ENCODE assay signal across 1 cellular context in genomic region chr10:97736902-97737769, GRCh38.
TF ChIP-seq lines count a peak whose summit lies in the region.

A gene with protein sequence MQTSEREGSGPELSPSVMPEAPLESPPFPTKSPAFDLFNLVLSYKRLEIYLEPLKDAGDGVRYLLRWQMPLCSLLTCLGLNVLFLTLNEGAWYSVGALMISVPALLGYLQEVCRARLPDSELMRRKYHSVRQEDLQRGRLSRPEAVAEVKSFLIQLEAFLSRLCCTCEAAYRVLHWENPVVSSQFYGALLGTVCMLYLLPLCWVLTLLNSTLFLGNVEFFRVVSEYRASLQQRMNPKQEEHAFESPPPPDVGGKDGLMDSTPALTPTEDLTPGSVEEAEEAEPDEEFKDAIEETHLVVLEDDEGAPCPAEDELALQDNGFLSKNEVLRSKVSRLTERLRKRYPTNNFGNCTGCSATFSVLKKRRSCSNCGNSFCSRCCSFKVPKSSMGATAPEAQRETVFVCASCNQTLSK (plus strand): TSS chr10:97737128. CDS start chr10:97738478, 1,350 bp downstream.

TF ChIP-seq in HepG2, 621 proteins besides CTCF, POLR2A, EP300 and RAD21 (continued from another document and continues in another):
- TF ChIP-seq CSRNP2 (CRISPR knock-in tag; conservative IDR thresholded peaks at IDR 0.05; ENCODE audit: low read depth) (peak; percentile 84; the same call in 1 of the 2 replicates), ZBTB42 (CRISPR knock-in tag; IDR thresholded peaks at IDR 0.05) (peak; percentile 94), HDAC6 (IDR thresholded peaks at IDR 0.05; ENCODE audit: low read depth, low read length) (no peak), GABPA (IDR thresholded peaks at IDR 0.05; ENCODE audit: low read depth, low read length) (0 out of 2 replicates have a peak, but pooled peaks have one; percentile 35), GABPA (CRISPR knock-in tag; IDR thresholded peaks at IDR 0.05; ENCODE audit: low read depth) (peak; percentile 64), YEATS4 (CRISPR knock-in tag; IDR thresholded peaks at IDR 0.05; ENCODE audit: borderline replicate concordance) (peak; percentile 86), ZSCAN29 (CRISPR knock-in tag; conservative IDR thresholded peaks at IDR 0.05) (peak; percentile 83), CBFB (CRISPR knock-in tag; IDR thresholded peaks at IDR 0.05) (peak; percentile 76; the same call in 1 of the 2 replicates), ZNF274 (CRISPR knock-in tag; IDR thresholded peaks at IDR 0.05) (peak; percentile 99), ZNF317 (CRISPR knock-in tag; IDR thresholded peaks at IDR 0.05) (peak; percentile 92), ZNF136 (CRISPR knock-in tag; IDR thresholded peaks at IDR 0.05; ENCODE audit: low read depth) (peak; percentile 87; the same call in 1 of the 2 replicates), RAD51 (IDR thresholded peaks at IDR 0.05; ENCODE audit: borderline replicate concordance) (no peak), ZNF501 (CRISPR knock-in tag; IDR thresholded peaks at IDR 0.05) (peak; percentile 86), PHB2 (IDR thresholded peaks at IDR 0.05; ENCODE audit: partially characterized antibody) (no peak), KDM5A (IDR thresholded peaks at IDR 0.05; ENCODE audit: borderline replicate concordance, low read length) (peak; percentile 69; the same call in 1 of the 2 replicates), ZSCAN30 (CRISPR knock-in tag; IDR thresholded peaks at IDR 0.05) (peak; percentile 94; the same call in 1 of the 2 replicates), HINFP (CRISPR knock-in tag; IDR thresholded peaks at IDR 0.05; ENCODE audit: low read depth) (peak; percentile 90; the same call in 1 of the 2 replicates), ATAD3A (CRISPR knock-in tag; IDR thresholded peaks at IDR 0.05) (no peak), SP4 (CRISPR knock-in tag; IDR thresholded peaks at IDR 0.05) (peak; percentile 84), GATA4 (IDR thresholded peaks at IDR 0.05; ENCODE audit: borderline replicate concordance, low read depth) (peak; percentile 57; the same call in 1 of the 2 replicates), DBP (CRISPR knock-in tag; IDR thresholded peaks at IDR 0.05; ENCODE audit: not compliant biosample characterization) (peak; percentile 95), ZNF747 (CRISPR knock-in tag; IDR thresholded peaks at IDR 0.05; ENCODE audit: borderline replicate concordance) (peak; percentile 43; the same call in 1 of the 2 replicates), RELA (CRISPR knock-in tag; IDR thresholded peaks at IDR 0.05) (no peak; the same call in 1 of the 2 replicates), ZNF773 (CRISPR knock-in tag; IDR thresholded peaks at IDR 0.05; ENCODE audit: borderline replicate concordance) (peak; percentile 97), IKZF4 (CRISPR knock-in tag; IDR thresholded peaks at IDR 0.05; ENCODE audit: borderline replicate concordance, low read depth, not compliant biosample characterization) (peak; percentile 99), PAF1 (CRISPR knock-in tag; IDR thresholded peaks at IDR 0.05) (no peak), KDM6A (CRISPR knock-in tag; IDR thresholded peaks at IDR 0.05; ENCODE audit: low read depth) (0 out of 2 replicates have a peak, but pooled peaks have one; percentile 19), ZNF256 (CRISPR knock-in tag; conservative IDR thresholded peaks at IDR 0.05) (peak; percentile 99), EEA1 (CRISPR knock-in tag; IDR thresholded peaks at IDR 0.05; ENCODE audit: borderline replicate concordance) (peak; percentile 86; the same call in 1 of the 2 replicates), ZNF777 (CRISPR knock-in tag; IDR thresholded peaks at IDR 0.05) (peak; percentile 74), MIXL1 (CRISPR knock-in tag; IDR thresholded peaks at IDR 0.05) (peak; percentile 93), ZKSCAN8 (CRISPR knock-in tag; IDR thresholded peaks at IDR 0.05; ENCODE audit: borderline replicate concordance) (peak; percentile 48; the same call in 1 of the 2 replicates), ZNF460 (CRISPR knock-in tag; IDR thresholded peaks at IDR 0.05; ENCODE audit: borderline replicate concordance) (no peak), ZBTB8A (CRISPR knock-in tag; IDR thresholded peaks at IDR 0.05; ENCODE audit: borderline replicate concordance, low read depth) (peak; percentile 90; the same call in 1 of the 2 replicates), ZNF276 (CRISPR knock-in tag; IDR thresholded peaks at IDR 0.05; ENCODE audit: low read depth) (peak; percentile 98), ZBTB38 (CRISPR knock-in tag; IDR thresholded peaks at IDR 0.05) (peak; percentile 94), KDM2A (CRISPR knock-in tag; IDR thresholded peaks at IDR 0.05; ENCODE audit: borderline replicate concordance, low read depth) (peak; percentile 81; the same call in 1 of the 2 replicates), ERF (CRISPR knock-in tag; IDR thresholded peaks at IDR 0.05) (peak; percentile 95), PTBP1 (IDR thresholded peaks at IDR 0.05; ENCODE audit: low read depth, low read length, poor library complexity, severe bottlenecking) (no peak), ZNF296 (CRISPR knock-in tag; conservative IDR thresholded peaks at IDR 0.05) (no peak; the same call in none of the 2 replicates), STAG1 (CRISPR knock-in tag; IDR thresholded peaks at IDR 0.05) (no peak), MZF1 (CRISPR knock-in tag; IDR thresholded peaks at IDR 0.05; ENCODE audit: borderline replicate concordance) (0 out of 2 replicates have a peak, but pooled peaks have one; percentile 66), ZMYM4 (CRISPR knock-in tag; IDR thresholded peaks at IDR 0.05) (peak; percentile 93), ARNT2 (CRISPR knock-in tag; IDR thresholded peaks at IDR 0.05; ENCODE audit: low read depth) (peak; percentile 98), ETV6 (CRISPR knock-in tag; conservative IDR thresholded peaks at IDR 0.05) (peak; percentile 91; the same call in 1 of the 2 replicates), JUND (CRISPR knock-in tag; IDR thresholded peaks at IDR 0.05) (peak; percentile 82; the same call in 1 of the 2 replicates), TOPORS (CRISPR knock-in tag; IDR thresholded peaks at IDR 0.05) (peak; percentile 99), ASH2L (IDR thresholded peaks at IDR 0.05; ENCODE audit: insufficient read length, low read depth, low read length) (peak; percentile 80), CENPX (CRISPR knock-in tag; IDR thresholded peaks at IDR 0.05) (no peak), MTA1 (CRISPR knock-in tag; IDR thresholded peaks at IDR 0.05; ENCODE audit: borderline replicate concordance) (no peak; the same call in 1 of the 2 replicates), NR2C2 (CRISPR knock-in tag; IDR thresholded peaks at IDR 0.05; ENCODE audit: borderline replicate concordance) (peak; percentile 75), ZMAT3 (CRISPR knock-in tag; conservative IDR thresholded peaks at IDR 0.05) (peak; percentile 94)
- TF ChIP-seq, protein P1, sequence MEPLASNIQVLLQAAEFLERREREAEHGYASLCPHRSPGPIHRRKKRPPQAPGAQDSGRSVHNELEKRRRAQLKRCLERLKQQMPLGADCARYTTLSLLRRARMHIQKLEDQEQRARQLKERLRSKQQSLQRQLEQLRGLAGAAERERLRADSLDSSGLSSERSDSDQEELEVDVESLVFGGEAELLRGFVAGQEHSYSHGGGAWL (CRISPR knock-in tag; IDR thresholded peaks at IDR 0.05) = peak; percentile 99
- TF ChIP-seq, protein P2, sequence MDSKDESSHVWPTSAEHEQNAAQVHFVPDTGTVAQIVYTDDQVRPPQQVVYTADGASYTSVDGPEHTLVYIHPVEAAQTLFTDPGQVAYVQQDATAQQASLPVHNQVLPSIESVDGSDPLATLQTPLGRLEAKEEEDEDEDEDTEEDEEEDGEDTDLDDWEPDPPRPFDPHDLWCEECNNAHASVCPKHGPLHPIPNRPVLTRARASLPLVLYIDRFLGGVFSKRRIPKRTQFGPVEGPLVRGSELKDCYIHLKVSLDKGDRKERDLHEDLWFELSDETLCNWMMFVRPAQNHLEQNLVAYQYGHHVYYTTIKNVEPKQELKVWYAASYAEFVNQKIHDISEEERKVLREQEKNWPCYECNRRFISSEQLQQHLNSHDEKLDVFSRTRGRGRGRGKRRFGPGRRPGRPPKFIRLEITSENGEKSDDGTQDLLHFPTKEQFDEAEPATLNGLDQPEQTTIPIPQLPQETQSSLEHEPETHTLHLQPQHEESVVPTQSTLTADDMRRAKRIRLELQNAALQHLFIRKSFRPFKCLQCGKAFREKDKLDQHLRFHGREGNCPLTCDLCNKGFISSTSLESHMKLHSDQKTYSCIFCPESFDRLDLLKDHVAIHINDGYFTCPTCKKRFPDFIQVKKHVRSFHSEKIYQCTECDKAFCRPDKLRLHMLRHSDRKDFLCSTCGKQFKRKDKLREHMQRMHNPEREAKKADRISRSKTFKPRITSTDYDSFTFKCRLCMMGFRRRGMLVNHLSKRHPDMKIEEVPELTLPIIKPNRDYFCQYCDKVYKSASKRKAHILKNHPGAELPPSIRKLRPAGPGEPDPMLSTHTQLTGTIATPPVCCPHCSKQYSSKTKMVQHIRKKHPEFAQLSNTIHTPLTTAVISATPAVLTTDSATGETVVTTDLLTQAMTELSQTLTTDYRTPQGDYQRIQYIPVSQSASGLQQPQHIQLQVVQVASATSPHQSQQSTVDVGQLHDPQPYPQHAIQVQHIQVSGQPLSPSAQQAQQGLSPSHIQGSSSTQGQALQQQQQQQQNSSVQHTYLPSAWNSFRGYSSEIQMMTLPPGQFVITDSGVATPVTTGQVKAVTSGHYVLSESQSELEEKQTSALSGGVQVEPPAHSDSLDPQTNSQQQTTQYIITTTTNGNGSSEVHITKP (CRISPR knock-in tag; IDR thresholded peaks at IDR 0.05; ENCODE audit: low read depth) = peak; percentile 70; the same call in 1 of the 2 replicates
- TF ChIP-seq, protein P3, sequence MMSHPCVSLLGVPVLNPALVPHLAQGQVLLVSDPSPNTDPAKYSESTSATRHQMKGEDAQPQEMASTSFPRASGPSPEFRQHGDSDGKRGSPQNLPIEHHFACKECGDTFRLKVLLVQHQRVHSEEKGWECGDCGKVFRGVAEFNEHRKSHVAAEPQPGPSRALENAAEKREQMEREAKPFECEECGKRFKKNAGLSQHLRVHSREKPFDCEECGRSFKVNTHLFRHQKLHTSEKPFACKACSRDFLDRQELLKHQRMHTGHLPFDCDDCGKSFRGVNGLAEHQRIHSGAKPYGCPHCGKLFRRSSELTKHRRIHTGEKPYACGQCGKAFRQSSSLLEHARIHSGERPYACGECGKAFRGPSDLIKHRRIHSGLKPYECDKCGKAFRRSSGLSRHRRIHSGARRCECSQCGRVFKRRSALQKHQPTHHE (CRISPR knock-in tag; IDR thresholded peaks at IDR 0.05; ENCODE audit: borderline replicate concordance) = peak; percentile 91; the same call in 1 of the 2 replicates
- TF ChIP-seq, protein P4, sequence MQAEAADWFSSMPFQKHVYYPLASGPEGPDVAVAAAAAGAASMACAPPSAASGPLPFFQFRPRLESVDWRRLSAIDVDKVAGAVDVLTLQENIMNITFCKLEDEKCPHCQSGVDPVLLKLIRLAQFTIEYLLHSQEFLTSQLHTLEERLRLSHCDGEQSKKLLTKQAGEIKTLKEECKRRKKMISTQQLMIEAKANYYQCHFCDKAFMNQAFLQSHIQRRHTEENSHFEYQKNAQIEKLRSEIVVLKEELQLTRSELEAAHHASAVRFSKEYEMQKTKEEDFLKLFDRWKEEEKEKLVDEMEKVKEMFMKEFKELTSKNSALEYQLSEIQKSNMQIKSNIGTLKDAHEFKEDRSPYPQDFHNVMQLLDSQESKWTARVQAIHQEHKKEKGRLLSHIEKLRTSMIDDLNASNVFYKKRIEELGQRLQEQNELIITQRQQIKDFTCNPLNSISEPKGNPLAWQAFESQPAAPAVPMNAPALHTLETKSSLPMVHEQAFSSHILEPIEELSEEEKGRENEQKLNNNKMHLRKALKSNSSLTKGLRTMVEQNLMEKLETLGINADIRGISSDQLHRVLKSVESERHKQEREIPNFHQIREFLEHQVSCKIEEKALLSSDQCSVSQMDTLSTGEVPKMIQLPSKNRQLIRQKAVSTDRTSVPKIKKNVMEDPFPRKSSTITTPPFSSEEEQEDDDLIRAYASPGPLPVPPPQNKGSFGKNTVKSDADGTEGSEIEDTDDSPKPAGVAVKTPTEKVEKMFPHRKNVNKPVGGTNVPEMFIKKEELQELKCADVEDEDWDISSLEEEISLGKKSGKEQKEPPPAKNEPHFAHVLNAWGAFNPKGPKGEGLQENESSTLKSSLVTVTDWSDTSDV (CRISPR knock-in tag; IDR thresholded peaks at IDR 0.05) = peak; percentile 97
